23 cellular contexts compared by ENCODE assay signal in genomic region chr15:89377042-89377841, GRCh38. TPM values are rescaled to one million over a fixed set of nuclear protein-coding genes. Genes with fewer than 3 reads are reported as not detected.
A peak's percentile ranks its signal among the peaks of the same experiment; 100 is the strongest.
DNase-seq lines count a peak whose midpoint lies in the region; ATAC-seq and TF ChIP-seq lines count a peak whose summit lies in the region.
"Had no signal": no experiment of that assay in that cellular context is flagged by ENCODE, and none has a peak within 500 bp of the region (broad histone marks: within the 10 kb centered on the region; RNA-seq: fewer than 3 reads in every experiment).

No MANE protein-coding gene starts in this region.

- no peaks in the 10 kb centered on the region for H3K9me3 ChIP-seq in iPS-15b (ENCODE audit: control insufficient read depth, insufficient read depth, low read length)
- H3K9me3 ChIP-seq: gastroesophageal sphincter, prostate gland, tibial nerve had no signal

- in situ Hi-C loops in GM13976 (cut with MboI; ENCODE audit: low sequenced_read_pairs, unreplicated experiment), result no loop called here

- no peaks in the 10 kb centered on the region for H3K36me3 Mint-ChIP-seq in WTC11

- peaks cover 18% of the 10 kb centered on the region for H3K4me1 Mint-ChIP-seq in stimulated activated naive CD8-positive, alpha-beta T cell treated with anti-CD3 and anti-CD28 coated beads, Interleukin-15, amount 100 ng/mL, for 72 hours
- H3K4me1 Mint-ChIP-seq in WTC11, result peaks cover 41% of the 10 kb centered on the region

- no peak for ATAC-seq in stimulated activated naive CD8-positive, alpha-beta T cell treated with anti-CD3 and anti-CD28 coated beads, Interleukin-15, amount 100 ng/mL, for 72 hours
- no peak for ATAC-seq in stimulated activated naive CD8-positive, alpha-beta T cell treated with anti-CD3 and anti-CD28 coated beads, Interleukin-15, Interleukin-2, amounts not matched to agents 100 U/mL and 50 U/mL, for 24 hours
- ATAC-seq in WTC11, result no peak
- ATAC-seq in HG02642 (IDR thresholded peaks at IDR 0.05; ENCODE audit: poor library complexity, unreplicated experiment), result no peak
- no peak for ATAC-seq in HG03342 (IDR thresholded peaks at IDR 0.05; ENCODE audit: unreplicated experiment)
- ATAC-seq: HepG2 had no signal

- peak overlapping the region; percentile 75 to 76 for H3K4me3 Mint-ChIP-seq in stimulated activated naive CD8-positive, alpha-beta T cell treated with anti-CD3 and anti-CD28 coated beads, Interleukin-15, amount 100 ng/mL, for 72 hours
- H3K4me3 Mint-ChIP-seq in WTC11, result peak overlapping the region; percentile 62; the same call in 1 of the 2 replicates
- H3K4me3 Mint-ChIP-seq: neural crest cell had no signal

- peaks cover 7% of the 10 kb centered on the region for H3K4me1 ChIP-seq in iPS-15b (ENCODE audit: control insufficient read depth, insufficient read depth, low read length)

- POLR2A ChIA-PET in WTC11 (lab: Charles Lee), result interaction anchor here (0.7 to 1.2 kb wide), 2 partner anchors 17 to 42 kb away, joined by 3 to 4 read pairs; no protein-coding TSS in a partner anchor

- no peaks in the 10 kb centered on the region for H3K36me3 ChIP-seq in iPS-15b (ENCODE audit: control insufficient read depth, insufficient read depth, low read length)
- H3K36me3 ChIP-seq: esophagus squamous epithelium, gastroesophageal sphincter, prostate gland, tibial nerve had no signal

- H3K27me3 ChIP-seq in iPS-15b (ENCODE audit: control insufficient read depth, insufficient read depth, low read length), result peaks cover 99% of the 10 kb centered on the region

- peak overlapping the region; percentile 36 for H3K4me3 ChIP-seq in iPS-15b (ENCODE audit: low read depth, low read length)

- no peak overlapping the region for H3K9ac ChIP-seq in iPS-15b (ENCODE audit: low read depth, low read length)

- no peak for DNase-seq in stimulated activated naive CD8-positive, alpha-beta T cell treated with anti-CD3 and anti-CD28 coated beads, Interleukin-15, amount 100 ng/mL, for 72 hours
- DNase-seq in stimulated activated naive CD8-positive, alpha-beta T cell treated with anti-CD3 and anti-CD28 coated beads, Interleukin-15, Interleukin-2, amounts not matched to agents 100 U/mL and 50 U/mL, for 24 hours, result no peak
- DNase-seq in WTC11 (ENCODE audit: low spot score), result no peak
- no peak for DNase-seq in 8988T
- no peak for DNase-seq in GM13976 (ENCODE audit: low spot score)
- DNase-seq: activated CD4-positive, alpha-beta T cell treated with anti-CD3 and anti-CD28 coated beads for 48 hours; activated gamma-delta T cell; cerebellar nuclear complex; DMS79; effector CD8-positive, alpha-beta T cell; esophagus squamous epithelium; HCEC 1CT; NCI-H1105 treated with DMSO at 0.1 percent for 48 hours; NCI-H510A had no signal

- CTCF ChIA-PET in WTC11 (lab: Charles Lee), result interaction anchor here (0.7 to 6.4 kb wide), 6 partner anchors 14 to 115 kb away, joined by 3 to 133 read pairs (median 10); no protein-coding TSS in a partner anchor

- no peak for TF ChIP-seq CTCF in WTC11 (IDR thresholded peaks at IDR 0.05)
- no peak for TF ChIP-seq CTCF in GM13976 (IDR thresholded peaks at IDR 0.05; ENCODE audit: borderline replicate concordance, control extremely low read depth, extremely low read depth, insufficient read depth, missing control alignments)

- no peaks in the 10 kb centered on the region for H3K9me3 Mint-ChIP-seq in stimulated activated naive CD8-positive, alpha-beta T cell treated with anti-CD3 and anti-CD28 coated beads, Interleukin-15, amount 100 ng/mL, for 72 hours
- H3K9me3 Mint-ChIP-seq in WTC11, result no peaks in the 10 kb centered on the region
- H3K9me3 Mint-ChIP-seq: neural crest cell; stimulated activated naive CD8-positive, alpha-beta T cell treated with anti-CD3 and anti-CD28 coated beads, Interleukin-15, Interleukin-2, amounts not matched to agents 100 ng/mL and 50 ng/mL, for 24 hours had no signal

- no peak overlapping the region for H3K27ac Mint-ChIP-seq in stimulated activated naive CD8-positive, alpha-beta T cell treated with anti-CD3 and anti-CD28 coated beads, Interleukin-15, amount 100 ng/mL, for 72 hours
- H3K27ac Mint-ChIP-seq in WTC11, result no peak overlapping the region
- H3K27ac Mint-ChIP-seq: stimulated activated naive CD8-positive, alpha-beta T cell treated with anti-CD3 and anti-CD28 coated beads, Interleukin-15, Interleukin-2, amounts not matched to agents 100 ng/mL and 50 ng/mL, for 24 hours had no signal

- H3K27me3 Mint-ChIP-seq in stimulated activated naive CD8-positive, alpha-beta T cell treated with anti-CD3 and anti-CD28 coated beads, Interleukin-15, amount 100 ng/mL, for 72 hours, result peaks cover 100% of the 10 kb centered on the region
- peaks cover 100% of the 10 kb centered on the region for H3K27me3 Mint-ChIP-seq in WTC11 (ENCODE audit: low read depth)

TF ChIP-seq in WTC11, 78 proteins besides CTCF, POLR2A, EP300 and RAD21 (continues in another document):
- TF ChIP-seq ERG (CRISPR knock-in tag; IDR thresholded peaks at IDR 0.05) (no peak), HMGXB4 (CRISPR knock-in tag; IDR thresholded peaks at IDR 0.05) (no peak), ZMAT4 (CRISPR knock-in tag; IDR thresholded peaks at IDR 0.05) (no peak), SP1 (CRISPR knock-in tag; conservative IDR thresholded peaks at IDR 0.05) (no peak), ZNF263 (CRISPR knock-in tag; IDR thresholded peaks at IDR 0.05; ENCODE audit: low read depth) (no peak), SOX15 (CRISPR knock-in tag; IDR thresholded peaks at IDR 0.05) (no peak), PRDM15 (CRISPR knock-in tag; IDR thresholded peaks at IDR 0.05) (no peak), FOXJ3 (CRISPR knock-in tag; IDR thresholded peaks at IDR 0.05; ENCODE audit: borderline replicate concordance) (no peak), ETV6 (CRISPR knock-in tag; IDR thresholded peaks at IDR 0.05) (no peak), NFYB (CRISPR knock-in tag; conservative IDR thresholded peaks at IDR 0.05; ENCODE audit: low read depth) (no peak)

RNA-seq across cellular contexts. Expression of gene POLG, which starts 42.6 kb away (rescaled TPM):
- total RNA-seq in WTC11 (2021), result 63.9 to 76.2 TPM (median 68.3 TPM) in 3 replicates
